30 cellular contexts compared by ENCODE assay signal in the genomic region with DNA sequence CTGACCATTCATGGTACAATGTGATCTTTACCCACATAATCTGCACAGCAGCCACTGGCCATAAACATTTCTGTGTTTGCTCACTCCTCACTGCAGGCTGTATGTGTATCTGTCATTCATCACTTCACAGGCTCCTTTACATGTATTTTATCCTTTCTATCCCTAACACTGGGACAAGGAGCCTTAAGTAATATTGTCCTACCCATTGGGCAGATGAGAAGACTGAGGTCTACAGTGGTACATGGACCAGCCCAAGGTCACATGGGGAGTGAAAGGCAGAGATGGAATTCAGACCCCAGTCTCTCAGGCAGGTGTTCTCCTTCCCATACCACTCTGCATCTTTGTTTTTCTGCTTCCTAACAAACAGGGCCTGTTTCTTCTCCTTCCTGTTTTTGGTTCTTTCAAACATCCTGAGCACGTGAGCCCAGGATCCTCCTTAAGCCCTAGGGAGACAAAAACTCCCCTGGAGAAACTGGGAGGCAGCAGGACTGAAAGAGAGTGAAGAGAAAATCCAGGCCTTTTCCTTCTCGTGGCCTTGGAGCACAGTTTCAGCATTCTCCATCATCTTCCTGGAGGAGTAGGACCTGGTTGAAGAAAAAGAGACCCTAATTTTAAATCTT.
"Had no signal": no experiment of that assay in that cellular context is flagged by ENCODE, and none has a peak within 500 bp of the region (broad histone marks: within the 10 kb centered on the region; RNA-seq: fewer than 3 reads in every experiment).

No MANE protein-coding gene starts in this region.

- H3K27me3 Mint-ChIP-seq: activated naive CD8-positive, alpha-beta T cell treated with anti-CD3 and anti-CD28 coated beads, Interleukin-2, amount 50 U/mL, for 24 hours had no signal

- H3K4me1 Mint-ChIP-seq: activated CD4-positive, alpha-beta T cell treated with anti-CD3 and anti-CD28 coated beads for 36 hours; activated naive CD4-positive, alpha-beta T cell treated with anti-CD3 and anti-CD28 coated beads, Interleukin-2, amount 10 ng/mL, durations not matched to agents 7 days and 5 days; activated naive CD8-positive, alpha-beta T cell treated with anti-CD3 and anti-CD28 coated beads, Interleukin-2, amount 50 U/mL, for 24 hours had no signal

- ATAC-seq: activated CD4-positive, alpha-beta T cell treated with anti-CD3 and anti-CD28 coated beads for 36 hours; activated CD4-positive, CD25-positive, alpha-beta regulatory T cell treated with anti-CD3 and anti-CD28 coated beads, Interleukin-2, amount 50 U/mL, for 24 hours; activated naive CD8-positive, alpha-beta T cell treated with anti-CD3 and anti-CD28 coated beads, Interleukin-2, amount 50 U/mL, for 24 hours; activated T-cell treated with anti-CD3 and anti-CD28 coated beads, Interleukin-2, amount 50 U/mL, for 4 hours had no signal

- H3K27ac ChIP-seq: SJCRH30, SK-N-MC had no signal

- H3K36me3 Mint-ChIP-seq: activated CD4-positive, alpha-beta memory T cell treated with anti-CD3 and anti-CD28 coated beads for 36 hours; activated naive CD4-positive, alpha-beta T cell treated with anti-CD3 and anti-CD28 coated beads, Interleukin-2, amount 10 ng/mL, durations not matched to agents 7 days and 5 days; activated naive CD8-positive, alpha-beta T cell; brain had no signal

- H3K9me3 Mint-ChIP-seq: activated CD4-positive, alpha-beta memory T cell treated with anti-CD3 and anti-CD28 coated beads for 36 hours; activated naive CD8-positive, alpha-beta T cell treated with anti-CD3 and anti-CD28 coated beads, Interleukin-2, amount 50 U/mL, for 24 hours; activated T-cell treated with anti-CD3 and anti-CD28 coated beads, Interleukin-2, amount 50 U/mL, for 4 hours; activated T-helper 1 cell treated with anti-CD3 and anti-CD28 coated beads, Interleukin-12 subunit alpha, Interleukin-12 subunit beta, Interleukin-2, Interleukin-4 antibody, amounts not matched to agents 30 ng/mL and 10 ng/mL and 1 ng/mL, durations not matched to agents 14 hours and 24 hours and 36 hours; brain had no signal

- H3K36me3 ChIP-seq: MG63, SJCRH30 had no signal

- H3K9me3 ChIP-seq: MG63, SJCRH30 had no signal

- DNase-seq: activated CD4-positive, alpha-beta memory T cell treated with anti-CD3 and anti-CD28 coated beads for 36 hours; activated CD4-positive, alpha-beta T cell treated with anti-CD3 and anti-CD28 coated beads for 36 hours; activated CD4-positive, alpha-beta T cell treated with anti-CD3 and anti-CD28 coated beads, Interleukin-2, amount 50 U/mL, for 1 hour; activated CD8-positive, alpha-beta memory T cell treated with anti-CD3 and anti-CD28 coated beads, Interleukin-2, amount 50 U/mL, for 4 hours; activated naive CD4-positive, alpha-beta T cell treated with anti-CD3 and anti-CD28 coated beads, Interleukin-2, amount 10 ng/mL, durations not matched to agents 7 days and 5 days; activated naive CD8-positive, alpha-beta T cell treated with anti-CD3 and anti-CD28 coated beads, Interleukin-2, amount 50 U/mL, for 24 hours; activated T-cell treated with anti-CD3 and anti-CD28 coated beads for 4 hours; activated T-cell treated with anti-CD3 and anti-CD28 coated beads, Interleukin-2, amount 50 U/mL, for 4 hours; anterior cingulate cortex; central memory CD4-positive, alpha-beta T cell; Kasumi-1; KG1; MG63; NCI-H1048; NCI-H1105 treated with DMSO at 0.1 percent for 48 hours; NCI-H1436; NCI-H1694; NCI-H1930; NCI-H2081 treated with DMSO at 0.1 percent for 48 hours; NCI-H345; NCI-H524 treated with DMSO at 0.1 percent for 48 hours; SHP77; T1000 had no signal

- H3K4me3 Mint-ChIP-seq: activated CD4-positive, alpha-beta memory T cell treated with anti-CD3 and anti-CD28 coated beads for 36 hours; activated CD4-positive, alpha-beta T cell treated with anti-CD3 and anti-CD28 coated beads for 36 hours; activated naive CD4-positive, alpha-beta T cell treated with anti-CD3 and anti-CD28 coated beads, Interleukin-2, amount 10 ng/mL, durations not matched to agents 7 days and 5 days; activated naive CD8-positive, alpha-beta T cell; activated naive CD8-positive, alpha-beta T cell treated with anti-CD3 and anti-CD28 coated beads, Interleukin-2, amount 50 U/mL, for 24 hours; activated T-cell treated with anti-CD3 and anti-CD28 coated beads, Interleukin-2, amount 50 U/mL, for 4 hours; activated T-helper 1 cell treated with anti-CD3 and anti-CD28 coated beads, Interleukin-12 subunit alpha, Interleukin-12 subunit beta, Interleukin-2, Interleukin-4 antibody, amounts not matched to agents 30 ng/mL and 10 ng/mL and 1 ng/mL, durations not matched to agents 14 hours and 24 hours and 36 hours; brain had no signal

- H3K4me3 ChIP-seq: MG63, SJCRH30, SK-N-MC had no signal

- H3K4me1 ChIP-seq: SJCRH30 had no signal

- H3K27ac Mint-ChIP-seq: activated CD4-positive, alpha-beta memory T cell treated with anti-CD3 and anti-CD28 coated beads for 36 hours; activated CD4-positive, alpha-beta T cell treated with anti-CD3 and anti-CD28 coated beads for 36 hours; activated naive CD4-positive, alpha-beta T cell treated with anti-CD3 and anti-CD28 coated beads, Interleukin-2, amount 10 ng/mL, durations not matched to agents 7 days and 5 days; activated naive CD8-positive, alpha-beta T cell; activated naive CD8-positive, alpha-beta T cell treated with anti-CD3 and anti-CD28 coated beads, Interleukin-2, amount 50 U/mL, for 24 hours; activated T-helper 1 cell treated with anti-CD3 and anti-CD28 coated beads, Interleukin-12 subunit alpha, Interleukin-12 subunit beta, Interleukin-2, Interleukin-4 antibody, amounts not matched to agents 30 ng/mL and 10 ng/mL and 1 ng/mL, durations not matched to agents 14 hours and 24 hours and 36 hours had no signal

- H3K27me3 ChIP-seq: MG63, SJCRH30 had no signal

- FAIRE-seq: TTC549 had no signal
